Comparison of ENCODE assay signal across 8 cellular contexts in the genomic region with DNA sequence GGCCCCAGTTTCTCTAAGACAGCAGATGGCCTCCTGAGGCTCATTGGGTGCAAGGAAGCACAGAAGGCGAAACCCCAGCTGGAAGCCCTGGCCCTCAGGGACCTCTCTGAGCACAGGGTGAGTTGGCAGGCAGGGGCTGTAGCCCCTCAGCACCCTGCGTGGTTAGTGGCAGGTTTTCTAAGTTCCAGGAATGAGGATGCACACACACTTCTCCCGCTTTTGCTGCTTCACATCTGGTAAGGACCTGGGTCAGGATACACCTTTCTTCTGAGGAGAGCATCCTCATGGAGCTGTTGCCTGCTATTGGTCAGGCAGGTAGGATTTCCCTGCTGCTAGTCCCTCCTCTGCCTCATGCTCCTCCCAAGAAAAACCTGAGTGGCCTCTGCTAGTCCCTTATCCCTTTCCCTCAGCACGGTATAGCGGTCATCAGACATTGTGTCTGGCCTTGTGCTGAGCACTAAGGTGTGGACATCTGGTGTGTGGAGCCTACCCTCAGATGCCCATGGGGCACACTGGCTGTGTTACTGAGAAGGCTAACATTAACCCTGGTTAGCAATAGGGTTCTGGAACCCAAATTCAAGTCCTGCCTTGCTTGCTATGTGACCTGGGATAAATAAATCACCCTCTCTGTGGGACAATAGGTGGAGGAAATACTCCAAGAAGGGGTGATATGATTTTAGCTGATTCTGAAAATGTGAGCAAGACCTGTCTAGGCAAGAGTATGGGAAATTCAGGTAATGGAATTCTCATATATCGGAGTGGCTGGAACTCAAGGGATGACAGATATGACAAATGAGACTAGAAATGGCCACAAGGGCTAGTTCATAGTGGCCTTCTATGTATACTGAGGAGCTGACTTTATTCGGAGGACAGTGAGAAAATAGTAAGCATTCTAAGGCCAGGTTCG.
DNase-seq lines count a peak whose midpoint lies in the region; TF ChIP-seq lines count a peak whose summit lies in the region.

No MANE protein-coding gene starts in this region.

- peak overlapping the region in 10 of 11 experiments; percentile 83 to 98 (median 90); a peak in 20 of 22 replicates for H3K9ac ChIP-seq in BLaER1 treated with 17β-estradiol and CSF1 and Interleukin-3, amounts not matched to agents 10 nM and 100 nM
- no peak overlapping the region for H3K9ac ChIP-seq in Loucy (ENCODE audit: low read depth, low read length, poor library complexity, severe bottlenecking)

- H3K27me3 Mint-ChIP-seq in dendritic cell treated with granulocyte-macrophage colony-stimulating factor and Interleukin-4, amounts not matched to agents 40 ng/mL and 50 ng/mL, for 4 days = no peaks in the 10 kb centered on the region
- peaks cover 29% of the 10 kb centered on the region for H3K27me3 Mint-ChIP-seq in nephron progenitor cell (ENCODE audit: low read depth, poor library complexity)

- H3K27ac Mint-ChIP-seq in dendritic cell treated with granulocyte-macrophage colony-stimulating factor and Interleukin-4, amounts not matched to agents 40 ng/mL and 50 ng/mL, for 4 days = peak overlapping the region; percentile 99
- H3K27ac Mint-ChIP-seq in nephron progenitor cell = no peak overlapping the region

- intact Hi-C loops in dendritic cell treated with granulocyte-macrophage colony-stimulating factor and Interleukin-4, amounts not matched to agents 40 ng/mL and 50 ng/mL, for 4 days (cut with micrococcal nuclease) = no loop called here

- no peaks in the 10 kb centered on the region for H3K9me3 Mint-ChIP-seq in dendritic cell treated with granulocyte-macrophage colony-stimulating factor and Interleukin-4, amounts not matched to agents 40 ng/mL and 50 ng/mL, for 4 days
- H3K9me3 Mint-ChIP-seq in nephron progenitor cell = no peaks in the 10 kb centered on the region

- peaks cover 0 to 22% (median 0%) of the 10 kb centered on the region in 11 experiments; a peak in 7 of 22 replicates for H3K36me3 ChIP-seq in BLaER1 treated with 17β-estradiol and CSF1 and Interleukin-3, amounts not matched to agents 10 nM and 100 nM
- no peaks in the 10 kb centered on the region for H3K36me3 ChIP-seq in Loucy (ENCODE audit: insufficient read depth, low read length)

- no peaks in the 10 kb centered on the region for H3K9me3 ChIP-seq in BLaER1 treated with 17β-estradiol and CSF1 and Interleukin-3, amounts not matched to agents 10 nM and 100 nM (replicated peaks in 1 of 11)
- H3K9me3 ChIP-seq in Loucy (ENCODE audit: insufficient read depth, low read depth, low read length) = no peaks in the 10 kb centered on the region

- TF ChIP-seq CTCF in Loucy (conservative IDR thresholded peaks at IDR 0.05; ENCODE audit: low read length) (no peak), nephron progenitor cell (IDR thresholded peaks at IDR 0.05) (no peak), GM13976 (IDR thresholded peaks at IDR 0.05; ENCODE audit: borderline replicate concordance, control extremely low read depth, extremely low read depth, insufficient read depth, missing control alignments) (no peak)

- H3K4me1 Mint-ChIP-seq in dendritic cell treated with granulocyte-macrophage colony-stimulating factor and Interleukin-4, amounts not matched to agents 40 ng/mL and 50 ng/mL, for 4 days (ENCODE audit: low read depth) = peaks cover 77% of the 10 kb centered on the region
- H3K4me1 Mint-ChIP-seq in nephron progenitor cell = peaks cover 32% of the 10 kb centered on the region

- H3K4me1 ChIP-seq in BLaER1 treated with 17β-estradiol and CSF1 and Interleukin-3, amounts not matched to agents 10 nM and 100 nM = peaks cover 38 to 77% (median 52%) of the 10 kb centered on the region in 10 experiments
- H3K4me1 ChIP-seq in Loucy (ENCODE audit: insufficient read depth, low read length, poor library complexity, severe bottlenecking) = peaks cover 16% of the 10 kb centered on the region

- H3K4me3 Mint-ChIP-seq in dendritic cell treated with granulocyte-macrophage colony-stimulating factor and Interleukin-4, amounts not matched to agents 40 ng/mL and 50 ng/mL, for 4 days = peak overlapping the region; percentile 93
- peak overlapping the region; percentile 88 for H3K4me3 Mint-ChIP-seq in nephron progenitor cell

- H3K4me2 ChIP-seq in BLaER1 treated with 17β-estradiol and CSF1 and Interleukin-3, amounts not matched to agents 10 nM and 100 nM = peak overlapping the region; percentile 91 to 100 (median 96)
- H3K4me2 ChIP-seq in Loucy (ENCODE audit: low read depth, low read length, poor library complexity, severe bottlenecking) = peak overlapping the region; percentile 76

- no peak for DNase-seq in nephron progenitor cell
- no peak for DNase-seq in NCI-H1105 (lab: John Stamatoyannopoulos, UW)
- no peak for DNase-seq in NCI-H1092 treated with DMSO at 0.1 percent for 48 hours (lab: John Stamatoyannopoulos, UW)
- no peak for DNase-seq in NCI-H345 (lab: John Stamatoyannopoulos, UW)
- no peak for DNase-seq in GM13976 (ENCODE audit: low spot score)

- peak overlapping the region in 10 of 11 experiments; percentile 90 to 98 (median 94); a peak in 20 of 22 replicates for H3K27ac ChIP-seq in BLaER1 treated with 17β-estradiol and CSF1 and Interleukin-3, amounts not matched to agents 10 nM and 100 nM

- H3K79me2 ChIP-seq in Loucy (ENCODE audit: insufficient read depth, low read length) = no peaks in the 10 kb centered on the region

- H3K9me2 ChIP-seq in Loucy (replicated peaks; ENCODE audit: low read depth, low read length) = no peaks in the 10 kb centered on the region

- in situ Hi-C loops in GM13976 (cut with MboI; ENCODE audit: low sequenced_read_pairs, unreplicated experiment) = no loop called here

- H4K20me1 ChIP-seq in BLaER1 treated with 17β-estradiol and CSF1 and Interleukin-3, amounts not matched to agents 10 nM and 100 nM = peaks cover 0 to 73% (median 17%) of the 10 kb centered on the region in 11 experiments; a peak in 18 of 22 replicates
- H4K20me1 ChIP-seq in Loucy (ENCODE audit: insufficient read depth, low read length, poor library complexity, severe bottlenecking) = no peaks in the 10 kb centered on the region

- H3K4me3 ChIP-seq in BLaER1 treated with 17β-estradiol and CSF1 and Interleukin-3, amounts not matched to agents 10 nM and 100 nM = peak overlapping the region; percentile 62 to 95 (median 80)
- peak overlapping the region; percentile 77 for H3K4me3 ChIP-seq in Loucy (ENCODE audit: low read length, poor library complexity, severe bottlenecking)

- peaks cover 6% of the 10 kb centered on the region for H3K36me3 Mint-ChIP-seq in dendritic cell treated with granulocyte-macrophage colony-stimulating factor and Interleukin-4, amounts not matched to agents 40 ng/mL and 50 ng/mL, for 4 days (ENCODE audit: low read depth)
- H3K36me3 Mint-ChIP-seq in nephron progenitor cell (ENCODE audit: low read depth) = no peaks in the 10 kb centered on the region

- peaks cover 0 to 17% (median 0%) of the 10 kb centered on the region in 11 experiments; a peak in 7 of 22 replicates for H3K27me3 ChIP-seq in BLaER1 treated with 17β-estradiol and CSF1 and Interleukin-3, amounts not matched to agents 10 nM and 100 nM
- H3K27me3 ChIP-seq in Loucy (ENCODE audit: insufficient read depth, low read length, poor library complexity, severe bottlenecking) = no peaks in the 10 kb centered on the region

- no peak overlapping the region; the same call in 1 of the 2 replicates for H2AFZ ChIP-seq in Loucy (ENCODE audit: low read length)

- H3F3A ChIP-seq in Loucy (ENCODE audit: low read depth) = no peaks in the 10 kb centered on the region
